In genomic region chr9:133135193-133135745, GRCh38 we compare ENCODE assay signal across 8 cellular contexts. TPM values are rescaled to one million over a fixed set of nuclear protein-coding genes. Genes with fewer than 3 reads are reported as not detected.
DNase-seq lines count a peak whose midpoint lies in the region; ATAC-seq, FAIRE-seq and TF ChIP-seq lines count a peak whose summit lies in the region.

No MANE protein-coding gene starts in this region.

- peaks cover 7% of the 10 kb centered on the region for H3K36me3 Mint-ChIP-seq in activated CD8-positive, alpha-beta memory T cell treated with anti-CD3 and anti-CD28 coated beads, Interleukin-2, amount 10 ng/mL, durations not matched to agents 7 days and 5 days
- peaks cover 0 to 2% (median 0%) of the 10 kb centered on the region in 3 donors for H3K36me3 Mint-ChIP-seq in naive thymus-derived CD8-positive, alpha-beta T cell

- H3K4me3 ChIP-seq in epithelial cell of esophagus (ENCODE audit: low read length): no peak overlapping the region

- no peaks in the 10 kb centered on the region for H3K9me3 Mint-ChIP-seq in activated CD8-positive, alpha-beta memory T cell treated with anti-CD3 and anti-CD28 coated beads, Interleukin-2, amount 10 ng/mL, durations not matched to agents 7 days and 5 days (ENCODE audit: low read depth)
- no peaks in the 10 kb centered on the region for H3K9me3 Mint-ChIP-seq in naive thymus-derived CD8-positive, alpha-beta T cell

- CTCF ChIA-PET in activated CD8-positive, alpha-beta memory T cell treated with anti-CD3 and anti-CD28 coated beads, Interleukin-2, amount 10 ng/mL, durations not matched to agents 7 days and 5 days (lab: Charles Lee): interaction anchor here (1.7 to 13.2 kb wide), 2 partner anchors 11 to 20 kb away, joined by 3 to 276 read pairs; no protein-coding TSS in a partner anchor

- peak overlapping the region; percentile 41 for H3K4me3 Mint-ChIP-seq in activated CD8-positive, alpha-beta memory T cell treated with anti-CD3 and anti-CD28 coated beads, Interleukin-2, amount 10 ng/mL, durations not matched to agents 7 days and 5 days
- peak overlapping the region in 6 of 10 donors; percentile 34 to 83 (median 56) for H3K4me3 Mint-ChIP-seq in naive thymus-derived CD8-positive, alpha-beta T cell

- no peak for TF ChIP-seq CTCF in epithelial cell of esophagus (IDR thresholded peaks at IDR 0.05; ENCODE audit: insufficient read depth, low read depth, low read length, missing control alignments)

- H3K4me1 Mint-ChIP-seq in activated CD8-positive, alpha-beta memory T cell treated with anti-CD3 and anti-CD28 coated beads, Interleukin-2, amount 10 ng/mL, durations not matched to agents 7 days and 5 days: peaks cover 90% of the 10 kb centered on the region
- H3K4me1 Mint-ChIP-seq in naive thymus-derived CD8-positive, alpha-beta T cell: peaks cover 37 to 70% (median 59%) of the 10 kb centered on the region in 4 donors

- POLR2A ChIA-PET in naive thymus-derived CD8-positive, alpha-beta T cell (lab: Charles Lee): interaction anchor here (0.6 to 7.3 kb wide), 5 partner anchors 9 to 1600 kb away, joined by 3 to 43 read pairs (median 3); no protein-coding TSS in a partner anchor

- ATAC-seq in activated CD8-positive, alpha-beta memory T cell treated with anti-CD3 and anti-CD28 coated beads, Interleukin-2, amount 10 ng/mL, durations not matched to agents 7 days and 5 days: peak; percentile 48
- ATAC-seq in naive thymus-derived CD8-positive, alpha-beta T cell: no peak

- peak; percentile 88 for DNase-seq in activated naive CD4-positive, alpha-beta T cell treated with Interleukin-2 at 50 U/mL for 16 hours
- DNase-seq in activated naive CD4-positive, alpha-beta T cell (lab: John Stamatoyannopoulos, UW): no peak
- peak; percentile 92 for DNase-seq in activated CD8-positive, alpha-beta memory T cell treated with anti-CD3 and anti-CD28 coated beads, Interleukin-2, amount 10 ng/mL, durations not matched to agents 7 days and 5 days
- DNase-seq in epithelial cell of esophagus (ENCODE audit: low read depth) (peak; percentile 98), urothelium cell line (ENCODE audit: low spot score) (peak; percentile 94), KBM-7 (no peak), frontal cortex (ENCODE audit: low spot score in 2 of 2) (no peak)
- peak in 1 of 10 donors; percentile 48 for DNase-seq in naive thymus-derived CD8-positive, alpha-beta T cell

- H3K27ac Mint-ChIP-seq in activated CD8-positive, alpha-beta memory T cell treated with anti-CD3 and anti-CD28 coated beads, Interleukin-2, amount 10 ng/mL, durations not matched to agents 7 days and 5 days: peak overlapping the region; percentile 99
- peak overlapping the region; percentile 100 for H3K27ac Mint-ChIP-seq in naive thymus-derived CD8-positive, alpha-beta T cell

- FAIRE-seq in urothelium cell line (lab: Jason Lieb, UNC) (peak; percentile 79), frontal cortex (lab: Jason Lieb, UNC) (no peak)

- in situ Hi-C loops in KBM-7 (cut with MboI; ENCODE audit: low pct_unique_long_range_greater_than_20kb, low sequenced_read_pairs): no loop called here

- no peaks in the 10 kb centered on the region for H3K27me3 Mint-ChIP-seq in activated CD8-positive, alpha-beta memory T cell treated with anti-CD3 and anti-CD28 coated beads, Interleukin-2, amount 10 ng/mL, durations not matched to agents 7 days and 5 days
- no peaks in the 10 kb centered on the region for H3K27me3 Mint-ChIP-seq in naive thymus-derived CD8-positive, alpha-beta T cell

RNA-seq across cellular contexts. Expression of gene RALGDS, which starts 14.2 kb away (rescaled TPM):
- total RNA-seq in activated CD8-positive, alpha-beta memory T cell treated with anti-CD3 and anti-CD28 coated beads, Interleukin-2, amount 10 ng/mL, durations not matched to agents 7 days and 5 days: 100 to 1,000 TPM; 103 to 114 TPM
- total RNA-seq in naive thymus-derived CD8-positive, alpha-beta T cell: 10 to 100 TPM; 93.7 to 99.9 TPM
- 10 to 100 TPM; 14.1 to 35.5 (median 29.4) TPM for polyA plus RNA-seq in naive thymus-derived CD8-positive, alpha-beta T cell
- total RNA-seq in frontal cortex: 79.9 TPM

RNA-seq across cellular contexts. Expression of gene GBGT1, which starts 28.4 kb away (rescaled TPM):
- 1 to 10 TPM; 3.9 to 5.7 TPM for total RNA-seq in activated CD8-positive, alpha-beta memory T cell treated with anti-CD3 and anti-CD28 coated beads, Interleukin-2, amount 10 ng/mL, durations not matched to agents 7 days and 5 days
- 1 to 10 TPM; 4.1 to 4.9 TPM for total RNA-seq in naive thymus-derived CD8-positive, alpha-beta T cell
- polyA plus RNA-seq in naive thymus-derived CD8-positive, alpha-beta T cell: not detected
- 2.0 TPM for total RNA-seq in frontal cortex

Comparison
In these comparisons a context has a peak if more than half of its experiments do, and no peak if none do; other contexts are left out.
1. DNase-seq: peak in activated naive CD4-positive, alpha-beta T cell treated with Interleukin-2 at 50 U/mL for 16 hours (single experiment), activated CD8-positive, alpha-beta memory T cell treated with anti-CD3 and anti-CD28 coated beads, Interleukin-2, amount 10 ng/mL, durations not matched to agents 7 days and 5 days (single experiment), epithelial cell of esophagus (single experiment) and urothelium cell line (single experiment); none in activated naive CD4-positive, alpha-beta T cell (0 of 4), KBM-7 (single experiment) and frontal cortex (0 of 2).